In genomic region chr2:43737097-43737854, GRCh38 we compare ENCODE assay signal across 2 cellular contexts.
TF ChIP-seq lines count a peak whose summit lies in the region.

No MANE protein-coding gene starts in this region.

TF ChIP-seq in HCT116, 20 proteins besides CTCF, POLR2A, EP300 and RAD21 (continued from another document):
- TF ChIP-seq, protein P1, sequence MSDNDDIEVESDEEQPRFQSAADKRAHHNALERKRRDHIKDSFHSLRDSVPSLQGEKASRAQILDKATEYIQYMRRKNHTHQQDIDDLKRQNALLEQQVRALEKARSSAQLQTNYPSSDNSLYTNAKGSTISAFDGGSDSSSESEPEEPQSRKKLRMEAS (IDR thresholded peaks at IDR 0.05), result 0 out of 2 replicates have a peak, but pooled peaks have one; percentile 15
- TF ChIP-seq ZFX (IDR thresholded peaks at IDR 0.05) (no peak), FOSL1 (IDR thresholded peaks at IDR 0.05; ENCODE audit: low read depth) (no peak), POLR2AphosphoS5 (IDR thresholded peaks at IDR 0.05; ENCODE audit: low read depth, low read length) (no peak)

TF ChIP-seq in HepG2, 621 proteins besides CTCF, POLR2A, EP300 and RAD21 (continued from another document):
- TF ChIP-seq, protein P2, sequence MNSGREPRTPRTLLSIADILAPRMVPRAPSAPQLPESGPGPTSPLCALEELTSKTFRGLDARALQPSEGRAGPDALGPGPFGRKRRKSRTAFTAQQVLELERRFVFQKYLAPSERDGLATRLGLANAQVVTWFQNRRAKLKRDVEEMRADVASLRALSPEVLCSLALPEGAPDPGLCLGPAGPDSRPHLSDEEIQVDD (CRISPR knock-in tag; IDR thresholded peaks at IDR 0.05; ENCODE audit: borderline replicate concordance), result no peak
- TF ChIP-seq TOE1 (CRISPR knock-in tag; IDR thresholded peaks at IDR 0.05) (no peak), PPARG (CRISPR knock-in tag; conservative IDR thresholded peaks at IDR 0.05) (no peak), SALL1 (CRISPR knock-in tag; IDR thresholded peaks at IDR 0.05) (no peak), KAT8 (CRISPR knock-in tag; IDR thresholded peaks at IDR 0.05) (no peak), TP53 (CRISPR knock-in tag; conservative IDR thresholded peaks at IDR 0.05) (no peak), RNF2 (conservative IDR thresholded peaks at IDR 0.05; ENCODE audit: low read depth) (no peak), ATF7-NPFF (CRISPR knock-in tag; IDR thresholded peaks at IDR 0.05; ENCODE audit: low read depth) (no peak), SP140L (CRISPR knock-in tag; IDR thresholded peaks at IDR 0.05; ENCODE audit: borderline replicate concordance) (no peak), ZNF704 (CRISPR knock-in tag; IDR thresholded peaks at IDR 0.05; ENCODE audit: borderline replicate concordance) (no peak), ZNF460 (CRISPR knock-in tag; IDR thresholded peaks at IDR 0.05; ENCODE audit: borderline replicate concordance) (no peak), TEAD3 (CRISPR knock-in tag; optimal IDR thresholded peaks at IDR 0.05; ENCODE audit: borderline replicate concordance) (no peak), GTF3A (CRISPR knock-in tag; conservative IDR thresholded peaks at IDR 0.05) (no peak), ZNF12 (CRISPR knock-in tag; IDR thresholded peaks at IDR 0.05) (no peak)
- TF ChIP-seq, protein P3, sequence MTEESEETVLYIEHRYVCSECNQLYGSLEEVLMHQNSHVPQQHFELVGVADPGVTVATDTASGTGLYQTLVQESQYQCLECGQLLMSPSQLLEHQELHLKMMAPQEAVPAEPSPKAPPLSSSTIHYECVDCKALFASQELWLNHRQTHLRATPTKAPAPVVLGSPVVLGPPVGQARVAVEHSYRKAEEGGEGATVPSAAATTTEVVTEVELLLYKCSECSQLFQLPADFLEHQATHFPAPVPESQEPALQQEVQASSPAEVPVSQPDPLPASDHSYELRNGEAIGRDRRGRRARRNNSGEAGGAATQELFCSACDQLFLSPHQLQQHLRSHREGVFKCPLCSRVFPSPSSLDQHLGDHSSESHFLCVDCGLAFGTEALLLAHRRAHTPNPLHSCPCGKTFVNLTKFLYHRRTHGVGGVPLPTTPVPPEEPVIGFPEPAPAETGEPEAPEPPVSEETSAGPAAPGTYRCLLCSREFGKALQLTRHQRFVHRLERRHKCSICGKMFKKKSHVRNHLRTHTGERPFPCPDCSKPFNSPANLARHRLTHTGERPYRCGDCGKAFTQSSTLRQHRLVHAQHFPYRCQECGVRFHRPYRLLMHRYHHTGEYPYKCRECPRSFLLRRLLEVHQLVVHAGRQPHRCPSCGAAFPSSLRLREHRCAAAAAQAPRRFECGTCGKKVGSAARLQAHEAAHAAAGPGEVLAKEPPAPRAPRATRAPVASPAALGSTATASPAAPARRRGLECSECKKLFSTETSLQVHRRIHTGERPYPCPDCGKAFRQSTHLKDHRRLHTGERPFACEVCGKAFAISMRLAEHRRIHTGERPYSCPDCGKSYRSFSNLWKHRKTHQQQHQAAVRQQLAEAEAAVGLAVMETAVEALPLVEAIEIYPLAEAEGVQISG (CRISPR knock-in tag; IDR thresholded peaks at IDR 0.05), result no peak
